ENCODE assay signal across 1 cellular context in genomic region chr1:93651695-93652094, GRCh38.
TF ChIP-seq lines count a peak whose summit lies in the region.

No MANE protein-coding gene starts in this region.

TF ChIP-seq in H1, 55 proteins besides CTCF, POLR2A, EP300 and RAD21 (continued from another document):
- no peak for TF ChIP-seq ATF2 (IDR thresholded peaks at IDR 0.05; ENCODE audit: low read length)
- no peak for TF ChIP-seq RBBP5 (IDR thresholded peaks at IDR 0.05; ENCODE audit: borderline replicate concordance, low read depth, low read length)
